ENCODE assay signal across 26 cellular contexts in the genomic region with DNA sequence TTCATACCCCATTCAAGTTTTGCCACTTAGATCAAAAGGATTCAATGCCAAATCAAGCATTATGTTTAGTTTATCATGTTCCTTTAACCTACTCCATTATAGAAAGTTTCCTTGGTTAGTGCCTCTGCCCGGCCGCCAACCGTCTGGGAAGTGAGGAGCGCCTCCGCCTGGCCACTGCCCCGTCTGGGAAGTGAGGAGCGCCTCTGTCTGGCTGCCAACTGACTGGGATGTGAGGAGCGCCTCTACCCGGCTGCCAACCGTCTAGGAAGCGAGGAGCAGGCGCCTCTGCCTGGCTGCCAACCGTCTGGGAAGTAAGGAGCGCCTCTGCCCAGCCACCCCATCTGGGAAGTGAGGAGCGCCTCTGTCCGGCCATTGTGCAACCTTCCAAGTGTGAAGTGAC. TPM values are rescaled to one million over a fixed set of nuclear protein-coding genes. Genes with fewer than 3 reads are reported as not detected.
"Had no signal": no experiment of that assay in that cellular context is flagged by ENCODE, and none has a peak within 500 bp of the region (broad histone marks: within the 10 kb centered on the region; RNA-seq: fewer than 3 reads in every experiment).

No MANE protein-coding gene starts in this region.

- H3K9me3 Mint-ChIP-seq: activated B cell treated with CpG ODN at 0.5 μM for 24 hours; activated CD8-positive, alpha-beta T cell treated with anti-CD3 and anti-CD28 coated beads for 36 hours; activated naive CD4-positive, alpha-beta T cell treated with anti-CD3 and anti-CD28 coated beads, Interleukin-2, amount 50 U/mL, for 72 hours; activated T-cell treated with anti-CD3 and anti-CD28 coated beads, Interleukin-2, amount 50 U/mL, for 4 hours; activated T-helper 17 cell treated with anti-CD3 and anti-CD28 coated beads, Interleukin-2, amount 50 U/mL, for 72 hours; dendritic cell treated with granulocyte-macrophage colony-stimulating factor and Interleukin-4, amounts not matched to agents 40 ng/mL and 50 ng/mL, for 4 days; nephron; stimulated activated naive CD8-positive, alpha-beta T cell treated with anti-CD3 and anti-CD28 coated beads, Interleukin-15, Interleukin-2, amounts not matched to agents 100 ng/mL and 50 ng/mL, for 24 hours had no signal

- H3K4me1 ChIP-seq: breast epithelium, left lung had no signal

- H3K4me3 ChIP-seq: breast epithelium, esophagus muscularis mucosa, heart right ventricle, left lung, lung, mucosa of descending colon, skin epidermis, upper lobe of left lung had no signal

- H3K27me3 ChIP-seq: breast epithelium, esophagus muscularis mucosa, heart right ventricle, left lung, neutrophil, upper lobe of left lung had no signal

- H3K27ac Mint-ChIP-seq: activated B cell treated with CpG ODN at 0.5 μM for 24 hours; activated CD8-positive, alpha-beta T cell treated with anti-CD3 and anti-CD28 coated beads for 36 hours; activated naive CD4-positive, alpha-beta T cell treated with anti-CD3 and anti-CD28 coated beads, Interleukin-2, amount 50 U/mL, for 72 hours; activated T-helper 17 cell treated with anti-CD3 and anti-CD28 coated beads, Interleukin-2, amount 50 U/mL, for 72 hours; dendritic cell treated with granulocyte-macrophage colony-stimulating factor and Interleukin-4, amounts not matched to agents 40 ng/mL and 50 ng/mL, for 4 days; nephron; stimulated activated naive CD8-positive, alpha-beta T cell treated with anti-CD3 and anti-CD28 coated beads, Interleukin-15, Interleukin-2, amounts not matched to agents 100 ng/mL and 50 ng/mL, for 24 hours had no signal

- H3K36me3 ChIP-seq: breast epithelium, esophagus muscularis mucosa, heart right ventricle, left lung, neutrophil, upper lobe of left lung had no signal

- ATAC-seq: activated CD8-positive, alpha-beta T cell treated with anti-CD3 and anti-CD28 coated beads for 36 hours; activated naive CD4-positive, alpha-beta T cell treated with anti-CD3 and anti-CD28 coated beads, Interleukin-2, amount 50 U/mL, for 72 hours; activated T-cell treated with anti-CD3 and anti-CD28 coated beads, Interleukin-2, amount 50 U/mL, for 4 hours; activated T-helper 17 cell treated with anti-CD3 and anti-CD28 coated beads, Interleukin-2, amount 50 U/mL, for 72 hours; heart right ventricle; left lung; mucosa of descending colon; sciatic nerve had no signal

- H3K4me1 Mint-ChIP-seq: activated B cell treated with CpG ODN at 0.5 μM for 24 hours had no signal

- H3K27ac ChIP-seq: breast epithelium, esophagus muscularis mucosa, heart right ventricle, left lung, neutrophil, skin epidermis, upper lobe of left lung had no signal

- H3K4me3 Mint-ChIP-seq: activated B cell treated with CpG ODN at 0.5 μM for 24 hours; activated CD8-positive, alpha-beta T cell treated with anti-CD3 and anti-CD28 coated beads for 36 hours; activated T-cell treated with anti-CD3 and anti-CD28 coated beads, Interleukin-2, amount 50 U/mL, for 4 hours; activated T-helper 17 cell treated with anti-CD3 and anti-CD28 coated beads, Interleukin-2, amount 50 U/mL, for 72 hours; dendritic cell treated with granulocyte-macrophage colony-stimulating factor and Interleukin-4, amounts not matched to agents 40 ng/mL and 50 ng/mL, for 4 days; nephron; stimulated activated naive CD8-positive, alpha-beta T cell treated with anti-CD3 and anti-CD28 coated beads, Interleukin-15, Interleukin-2, amounts not matched to agents 100 ng/mL and 50 ng/mL, for 24 hours had no signal

- H3K36me3 Mint-ChIP-seq: activated naive CD4-positive, alpha-beta T cell treated with anti-CD3 and anti-CD28 coated beads, Interleukin-2, amount 50 U/mL, for 72 hours had no signal

- H3K9me3 ChIP-seq: breast epithelium, esophagus muscularis mucosa, heart right ventricle, left lung, mucosa of descending colon, neutrophil, upper lobe of left lung had no signal

- H3K27me3 Mint-ChIP-seq: activated CD8-positive, alpha-beta T cell treated with anti-CD3 and anti-CD28 coated beads for 36 hours; dendritic cell treated with granulocyte-macrophage colony-stimulating factor and Interleukin-4, amounts not matched to agents 40 ng/mL and 50 ng/mL, for 4 days had no signal

- DNase-seq: activated B cell treated with CpG ODN at 0.5 μM for 24 hours; activated CD4-positive, alpha-beta T cell treated with anti-CD3 and anti-CD28 coated beads, Interleukin-2, amount 50 U/mL, for 1 hour; activated CD8-positive, alpha-beta T cell treated with anti-CD3 and anti-CD28 coated beads for 36 hours; activated naive CD4-positive, alpha-beta T cell; activated T-cell treated with anti-CD3 and anti-CD28 coated beads, Interleukin-2, amount 50 U/mL, for 4 hours; central memory CD4-positive, alpha-beta T cell; foreskin melanocyte; heart right ventricle; left lung; mesendoderm; mucosa of descending colon; stimulated activated CD4-positive, alpha-beta T cell treated with anti-CD3 and anti-CD28 coated beads, Interleukin-12 subunit alpha, Interleukin-12 subunit beta, amount 100 ng/mL, for 4 hours; stimulated activated CD4-positive, alpha-beta T cell treated with anti-CD3 and anti-CD28 coated beads, Interleukin-4, amount 100 ng/mL, for 1 hour; T-helper 2 cell had no signal

RNA-seq across cellular contexts. Expression of a gene that starts 36.3 kb away (rescaled TPM):
- total RNA-seq: activated B cell treated with CpG ODN at 0.5 μM for 24 hours; activated CD8-positive, alpha-beta T cell treated with anti-CD3 and anti-CD28 coated beads for 36 hours had no signal
